Comparison of ENCODE assay signal across 19 cellular contexts in the genomic region with DNA sequence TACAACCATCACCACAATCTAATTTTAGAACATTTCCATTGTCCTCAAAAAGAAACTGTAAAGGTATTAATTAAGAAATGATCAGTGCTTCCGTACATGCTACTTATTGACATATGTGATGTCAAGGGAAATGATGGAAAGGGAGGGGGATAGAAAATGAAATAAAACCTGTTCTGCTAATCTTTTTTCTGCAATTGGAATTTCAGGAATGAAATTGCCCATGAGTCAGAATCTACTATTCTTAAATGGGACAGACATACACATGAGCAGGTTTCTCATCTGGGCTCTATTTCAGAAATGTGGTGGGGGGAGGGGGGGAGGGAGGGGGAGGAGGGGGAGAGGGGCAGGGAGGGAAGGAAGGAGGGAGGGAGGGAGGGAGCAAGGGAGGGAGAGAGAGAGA.
"Had no signal": no experiment of that assay in that cellular context is flagged by ENCODE, and none has a peak within 500 bp of the region (broad histone marks: within the 10 kb centered on the region; RNA-seq: fewer than 3 reads in every experiment).

No MANE protein-coding gene starts in this region.

- H3K9me3 Mint-ChIP-seq: activated CD4-positive, alpha-beta T cell treated with anti-CD3 and anti-CD28 coated beads, Interleukin-2, amount 10 ng/mL, durations not matched to agents 24 days and 14 days; activated naive CD8-positive, alpha-beta T cell treated with anti-CD3 and anti-CD28 coated beads, Interleukin-2, amount 10 ng/mL, durations not matched to agents 7 days and 5 days had no signal

- H3K9me3 ChIP-seq: breast epithelium, esophagus muscularis mucosa, ovary, stomach, thoracic aorta had no signal

- H3K4me1 Mint-ChIP-seq: activated CD4-positive, alpha-beta T cell treated with anti-CD3 and anti-CD28 coated beads, Interleukin-2, amount 10 ng/mL, durations not matched to agents 24 days and 14 days; activated naive CD8-positive, alpha-beta T cell treated with anti-CD3 and anti-CD28 coated beads, Interleukin-2, amount 10 ng/mL, durations not matched to agents 7 days and 5 days; neural crest cell had no signal

- H3K4me1 ChIP-seq: breast epithelium, esophagus muscularis mucosa, stomach had no signal

- H3K4me3 ChIP-seq: breast epithelium, esophagus muscularis mucosa, lung, ovary, stomach, thoracic aorta had no signal

- DNase-seq: activated CD4-positive, alpha-beta T cell treated with anti-CD3 and anti-CD28 coated beads, Interleukin-2, amount 10 ng/mL, durations not matched to agents 24 days and 14 days; activated CD4-positive, CD25-positive, alpha-beta regulatory T cell; activated CD8-positive, alpha-beta memory T cell treated with anti-CD3 and anti-CD28 coated beads, Interleukin-2, amount 50 U/mL, for 4 hours; activated CD8-positive, alpha-beta T cell treated with anti-CD3 and anti-CD28 coated beads, Interleukin-2, amount 10 ng/mL, durations not matched to agents 7 days and 5 days; activated gamma-delta T cell treated with Interleukin-2 at 50 U/mL for 16 hours; activated naive CD8-positive, alpha-beta T cell treated with anti-CD3 and anti-CD28 coated beads, Interleukin-2, amount 10 ng/mL, durations not matched to agents 7 days and 5 days; activated T-cell treated with anti-CD3 and anti-CD28 coated beads, Interleukin-2, amount 50 U/mL, for 48 hours; left colon; midbrain; ovary; stimulated activated CD4-positive, alpha-beta T cell treated with anti-CD3 and anti-CD28 coated beads, Interleukin-1b, Interleukin-23, amount 100 ng/mL, for 48 hours; stomach; SW 1271 had no signal

- H3K36me3 Mint-ChIP-seq: activated naive CD8-positive, alpha-beta T cell treated with anti-CD3 and anti-CD28 coated beads, Interleukin-2, amount 10 ng/mL, durations not matched to agents 7 days and 5 days had no signal

- H3K27ac ChIP-seq: breast epithelium, esophagus muscularis mucosa, ovary, stomach, thoracic aorta had no signal

- H3K27me3 Mint-ChIP-seq: activated CD4-positive, alpha-beta T cell treated with anti-CD3 and anti-CD28 coated beads, Interleukin-2, amount 10 ng/mL, durations not matched to agents 24 days and 14 days; activated naive CD8-positive, alpha-beta T cell treated with anti-CD3 and anti-CD28 coated beads, Interleukin-2, amount 10 ng/mL, durations not matched to agents 7 days and 5 days had no signal

- H3K4me3 Mint-ChIP-seq: activated CD4-positive, alpha-beta T cell treated with anti-CD3 and anti-CD28 coated beads, Interleukin-2, amount 10 ng/mL, durations not matched to agents 24 days and 14 days; activated CD8-positive, alpha-beta T cell treated with anti-CD3 and anti-CD28 coated beads, Interleukin-2, amount 10 ng/mL, durations not matched to agents 7 days and 5 days; activated naive CD8-positive, alpha-beta T cell treated with anti-CD3 and anti-CD28 coated beads, Interleukin-2, amount 10 ng/mL, durations not matched to agents 7 days and 5 days; neural crest cell had no signal

- H3K27ac Mint-ChIP-seq: activated CD4-positive, alpha-beta T cell treated with anti-CD3 and anti-CD28 coated beads, Interleukin-2, amount 10 ng/mL, durations not matched to agents 24 days and 14 days; activated CD8-positive, alpha-beta T cell treated with anti-CD3 and anti-CD28 coated beads, Interleukin-2, amount 10 ng/mL, durations not matched to agents 7 days and 5 days; activated naive CD8-positive, alpha-beta T cell treated with anti-CD3 and anti-CD28 coated beads, Interleukin-2, amount 10 ng/mL, durations not matched to agents 7 days and 5 days had no signal

- H3K27me3 ChIP-seq: esophagus muscularis mucosa, ovary, stomach had no signal

- H3K36me3 ChIP-seq: breast epithelium, esophagus muscularis mucosa, ovary, stomach, thoracic aorta had no signal

- FAIRE-seq: endometrium had no signal
